7 cellular contexts compared by ENCODE assay signal in genomic region chr14:19439219-19439618, GRCh38.
A peak's percentile ranks its signal among the peaks of the same experiment; 100 is the strongest.
ATAC-seq lines count a peak whose summit lies in the region.

No MANE protein-coding gene starts in this region.

- peak; percentile 87 for ATAC-seq in GM18511 (IDR thresholded peaks at IDR 0.05; ENCODE audit: unreplicated experiment)
- ATAC-seq in GM19351 (IDR thresholded peaks at IDR 0.05; ENCODE audit: unreplicated experiment): peak; percentile 68
- ATAC-seq in GM21360 (IDR thresholded peaks at IDR 0.05; ENCODE audit: unreplicated experiment): peak; percentile 68
- ATAC-seq in GM21619 (IDR thresholded peaks at IDR 0.05; ENCODE audit: unreplicated experiment): peak; percentile 69
- ATAC-seq in HG02885 (IDR thresholded peaks at IDR 0.05; ENCODE audit: poor library complexity, unreplicated experiment): peak; percentile 69
- peak; percentile 66 for ATAC-seq in HG03378 (IDR thresholded peaks at IDR 0.05; ENCODE audit: unreplicated experiment)
- peak; percentile 59 for ATAC-seq in HG03575 (IDR thresholded peaks at IDR 0.05; ENCODE audit: extremely low read depth, insufficient number of reproducible peaks, low FRiP score, unreplicated experiment)

Comparison
In these comparisons a context has a peak if more than half of its experiments do, and no peak if none do; other contexts are left out.
1. Peak in every context shown above with its lines: ATAC-seq.